ENCODE assay signal across 22 cellular contexts in the genomic region with DNA sequence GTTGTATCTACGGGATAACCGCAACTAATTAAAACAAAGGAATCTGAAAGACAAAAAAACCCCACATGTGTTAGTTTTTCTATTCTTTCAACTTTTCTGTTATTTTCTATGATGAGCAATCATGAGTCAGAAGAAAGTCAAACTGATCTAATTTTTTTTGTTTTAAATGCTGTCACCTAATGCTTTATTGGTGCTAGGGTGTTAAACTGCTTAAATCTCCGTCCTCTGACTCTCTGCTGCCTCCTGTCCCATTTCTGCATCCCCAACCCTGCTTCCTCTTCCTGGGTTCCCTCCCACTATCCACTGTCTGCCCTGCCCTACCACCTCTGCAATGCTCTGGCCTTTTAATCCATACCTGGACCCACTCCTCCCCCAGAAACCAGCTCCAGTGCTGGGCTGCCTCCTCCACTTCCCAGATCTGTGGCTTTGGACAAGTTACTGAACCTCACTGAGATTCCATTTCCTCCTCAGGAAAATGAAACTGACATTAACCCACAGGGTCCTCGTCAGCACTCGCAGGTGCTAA. TPM values are rescaled to one million over a fixed set of nuclear protein-coding genes. Genes with fewer than 3 reads are reported as not detected.
DNase-seq lines count a peak whose midpoint lies in the region; FAIRE-seq and TF ChIP-seq lines count a peak whose summit lies in the region.
"Had no signal": no experiment of that assay in that cellular context is flagged by ENCODE, and none has a peak within 500 bp of the region (broad histone marks: within the 10 kb centered on the region; RNA-seq: fewer than 3 reads in every experiment).

No MANE protein-coding gene starts in this region.

- POLR2A ChIA-PET in A673 (lab: Charles Lee; ENCODE audit: low non-redundant PET) = no interaction called here

- H3K9me3 ChIP-seq in ascending aorta = no peaks in the 10 kb centered on the region
- H3K9me3 ChIP-seq in A673 (ENCODE audit: low read depth, low read length, poor library complexity, severe bottlenecking) = no peaks in the 10 kb centered on the region
- H3K9me3 ChIP-seq in HAP-1 = no peaks in the 10 kb centered on the region
- H3K9me3 ChIP-seq: suprapubic skin, uterus had no signal

- CTCF ChIA-PET in A673 (lab: Charles Lee) = no interaction called here

- H3K4me3 ChIP-seq in ascending aorta = no peak overlapping the region
- no peak overlapping the region for H3K4me3 ChIP-seq in A673 (ENCODE audit: low read depth, low read length, poor library complexity, severe bottlenecking)
- no peak overlapping the region for H3K4me3 ChIP-seq in HAP-1
- H3K4me3 ChIP-seq in H7 (ENCODE audit: insufficient read depth, low read depth, low read length) = no peak overlapping the region
- H3K4me3 ChIP-seq: suprapubic skin, uterus had no signal

- no peaks in the 10 kb centered on the region for H3K27me3 ChIP-seq in ascending aorta
- peaks cover 3% of the 10 kb centered on the region for H3K27me3 ChIP-seq in A673 (replicated peaks; ENCODE audit: insufficient read depth, low read depth, low read length, poor library complexity)
- no peaks in the 10 kb centered on the region for H3K27me3 ChIP-seq in HAP-1 (ENCODE audit: low read depth)
- H3K27me3 ChIP-seq in H7 (ENCODE audit: control insufficient read depth, insufficient read depth, low read length) = no peaks in the 10 kb centered on the region
- H3K27me3 ChIP-seq: uterus had no signal

- peak; percentile 26 for FAIRE-seq in GM18507 (lab: Jason Lieb, UNC)

- peak overlapping the region; percentile 40 to 67 for H3K27ac ChIP-seq in ascending aorta
- H3K27ac ChIP-seq in A673 (ENCODE audit: low read depth, low read length, poor library complexity, severe bottlenecking) = no peak overlapping the region
- H3K27ac ChIP-seq: KMS-11, parathyroid adenoma, suprapubic skin, uterus had no signal

- no TSS peak for BruUV-seq in A673 (replicated peaks; lab: Mats Ljungman, UMichigan)

- no peaks in the 10 kb centered on the region for H3K36me3 ChIP-seq in ascending aorta
- no peaks in the 10 kb centered on the region for H3K36me3 ChIP-seq in A673 (ENCODE audit: insufficient read depth, low read length, poor library complexity, severe bottlenecking)
- H3K36me3 ChIP-seq in HAP-1 (replicated peaks) = no peaks in the 10 kb centered on the region
- H3K36me3 ChIP-seq in H7 (replicated peaks; ENCODE audit: control insufficient read depth, insufficient read depth, low read length) = no peaks in the 10 kb centered on the region
- H3K36me3 ChIP-seq: suprapubic skin, uterus had no signal

- DNase-seq in A172 (ENCODE audit: low spot score) = peak; percentile 62
- no peak for DNase-seq in GM18507 (ENCODE audit: extremely low spot score, insufficient read length, low read depth)
- no peak for DNase-seq in ascending aorta (ENCODE audit: low spot score in 2 of 2)
- peak; percentile 31 for DNase-seq in kidney glomerular epithelial cell (lab: John Stamatoyannopoulos, UW)
- DNase-seq in stimulated activated CD4-positive, alpha-beta T cell treated with anti-CD3 and anti-CD28 coated beads, Interleukin-1b, Interleukin-23, amount 100 ng/mL, for 48 hours = no peak
- DNase-seq in A673 (ENCODE audit: low spot score) = no peak
- no peak for DNase-seq in HAP-1 (ENCODE audit: low spot score in 2 of 2)
- no peak for DNase-seq in H7
- DNase-seq: activated CD4-positive, alpha-beta T cell treated with anti-CD3 and anti-CD28 coated beads for 4 hours; DMS 273 treated with DMSO at 0.1 percent for 48 hours; effector memory CD4-positive, alpha-beta T cell; H9; MV-4-11; natural killer cell; NCI-H2029; NCI-H345; NCI-H82; SIG-M5; uterus had no signal

- H3K4me1 ChIP-seq in ascending aorta (peaks cover 0 to 7% of the 10 kb centered on the region in 2 donors), A673 (ENCODE audit: insufficient read depth, low read length, poor library complexity, severe bottlenecking) (no peaks in the 10 kb centered on the region), HAP-1 (no peaks in the 10 kb centered on the region)
- H3K4me1 ChIP-seq: parathyroid adenoma, uterus had no signal

- intact Hi-C loops in ascending aorta (cut with DNase I) = loop anchor here (2.0 kb wide), 1 partner anchor 14 kb away; no protein-coding TSS in a partner anchor
- intact Hi-C loops in A673 (cut with micrococcal nuclease; ENCODE audit: unreplicated experiment) = no loop called here

- no peak for TF ChIP-seq CTCF in ascending aorta (IDR thresholded peaks at IDR 0.05)
- TF ChIP-seq CTCF in A673 (conservative IDR thresholded peaks at IDR 0.05; ENCODE audit: low read depth, low read length) = no peak

- in situ Hi-C loops in HAP-1 (cut with MboI; ENCODE audit: low sequenced_read_pairs) = no loop called here

RNA-seq across cellular contexts. Expression of a gene that starts 15.7 kb away (rescaled TPM):
- total RNA-seq in A172 (2014; rRNA removed; shearing (Covaris generic)) = 7.8 and 10.3 TPM in 2 replicates
- 4.3 TPM for total RNA-seq in ascending aorta
- 1.0 and 1.1 TPM in 2 replicates for total RNA-seq in A673 (2021)
- total RNA-seq in H7 (2014; rRNA removed; shearing (Covaris generic)) = 0.62 and 2.0 TPM in 2 replicates
- total RNA-seq: natural killer cell had no signal

Comparison
In these comparisons a context has a peak if more than half of its experiments do, and no peak if none do; other contexts are left out.
1. DNase-seq: peak in A172 (single experiment) and kidney glomerular epithelial cell (single experiment); none in GM18507 (single experiment), ascending aorta (0 of 2), stimulated activated CD4-positive, alpha-beta T cell treated with anti-CD3 and anti-CD28 coated beads, Interleukin-1b, Interleukin-23, amount 100 ng/mL, for 48 hours (single experiment), A673 (single experiment), HAP-1 (0 of 2) and H7 (single experiment).